Comparison of ENCODE assay signal across 8 cellular contexts in genomic region chr9:69671291-69671903, GRCh38. TPM values are rescaled to one million over a fixed set of nuclear protein-coding genes. Genes with fewer than 3 reads are reported as not detected.
DNase-seq lines count a peak whose midpoint lies in the region; ATAC-seq, FAIRE-seq and TF ChIP-seq lines count a peak whose summit lies in the region.

No MANE protein-coding gene starts in this region.

- peaks cover 6% of the 10 kb centered on the region for H3K27me3 ChIP-seq in CD4-positive, alpha-beta memory T cell (ENCODE audit: insufficient read depth, low read length)
- H3K27me3 ChIP-seq in Peyer's patch (no peaks in the 10 kb centered on the region), esophagus muscularis mucosa (peaks cover 0 to 3% (median 0%) of the 10 kb centered on the region in 4 donors)

- FAIRE-seq in GM12891 (lab: Jason Lieb, UNC): no peak

- DNase-seq in CD4-positive, alpha-beta memory T cell: no peak
- DNase-seq in Peyer's patch (no peak), esophagus muscularis mucosa (ENCODE audit: extremely low spot score) (no peak), nephron progenitor cell (no peak), islet precursor cell (no peak), OCI-M1 (lab: John Stamatoyannopoulos, UW) (no peak), GM12891 (ENCODE audit: insufficient read length, low spot score) (no peak)

- intact Hi-C loops in CD4-positive, alpha-beta memory T cell (cut with micrococcal nuclease): loop anchor here (10.0 kb wide), 1 partner anchor 743 kb away; the partner anchor contains the start of gene KLF9
- intact Hi-C loops in esophagus muscularis mucosa (cut with DNase I): loop anchor here (10.0 kb wide), 2 partner anchors 247 to 583 kb away; partner anchors contain the start of gene SMC5

- H3K27ac ChIP-seq in CD4-positive, alpha-beta memory T cell (ENCODE audit: low read depth, low read length): no peak overlapping the region
- peak overlapping the region; percentile 29 to 74 (median 53) for H3K27ac ChIP-seq in Peyer's patch
- H3K27ac ChIP-seq in esophagus muscularis mucosa (replicated peaks in 1 of 4): peak overlapping the region; percentile 75 to 83 (median 80)

- CTCF ChIA-PET in CD4-positive, alpha-beta memory T cell (lab: Charles Lee; ENCODE audit: partially characterized antibody): interaction anchor here (1.7 to 2.1 kb wide), 2 partner anchors 9 to 247 kb away, joined by 8 to 11 read pairs; no protein-coding TSS in a partner anchor

- peaks cover 12 to 20% of the 10 kb centered on the region in 2 donors for H3K27me3 Mint-ChIP-seq in CD4-positive, alpha-beta memory T cell
- no peaks in the 10 kb centered on the region for H3K27me3 Mint-ChIP-seq in nephron progenitor cell (ENCODE audit: low read depth, poor library complexity)

- no peak for TF ChIP-seq CTCF in Peyer's patch (IDR thresholded peaks at IDR 0.05)
- no peak for TF ChIP-seq CTCF in esophagus muscularis mucosa (IDR thresholded peaks at IDR 0.05)
- no peak for TF ChIP-seq CTCF in nephron progenitor cell (IDR thresholded peaks at IDR 0.05)

- no peak for TF ChIP-seq EP300 in esophagus muscularis mucosa (IDR thresholded peaks at IDR 0.05)

- H3K4me1 ChIP-seq in CD4-positive, alpha-beta memory T cell (ENCODE audit: insufficient read depth, low read length): peaks cover 12% of the 10 kb centered on the region
- H3K4me1 ChIP-seq in Peyer's patch (peaks cover 0 to 5% (median 0%) of the 10 kb centered on the region in 4 donors), esophagus muscularis mucosa (peaks cover 15 to 24% (median 23%) of the 10 kb centered on the region in 4 donors)

- peak overlapping the region; percentile 74 to 84 (median 79) for H3K4me3 Mint-ChIP-seq in CD4-positive, alpha-beta memory T cell
- peak overlapping the region; percentile 79 for H3K4me3 Mint-ChIP-seq in nephron progenitor cell

- no peaks in the 10 kb centered on the region for H3K36me3 ChIP-seq in CD4-positive, alpha-beta memory T cell (ENCODE audit: insufficient read depth, low read length)
- H3K36me3 ChIP-seq in Peyer's patch (no peaks in the 10 kb centered on the region), esophagus muscularis mucosa (no peaks in the 10 kb centered on the region)

- POLR2A ChIA-PET in CD4-positive, alpha-beta memory T cell (lab: Charles Lee; ENCODE audit: partially characterized antibody): interaction anchor here (1.6 kb wide), 1 partner anchor 88 kb away, joined by 9 read pairs; the partner anchor contains the start of gene PTAR1

- ATAC-seq in GM18517 (IDR thresholded peaks at IDR 0.05; ENCODE audit: unreplicated experiment): no peak

- no peaks in the 10 kb centered on the region for H3K36me3 Mint-ChIP-seq in CD4-positive, alpha-beta memory T cell
- no peaks in the 10 kb centered on the region for H3K36me3 Mint-ChIP-seq in nephron progenitor cell (ENCODE audit: low read depth)

- H3K27ac Mint-ChIP-seq in CD4-positive, alpha-beta memory T cell: peak overlapping the region in 1 of 7 donors; percentile 22
- no peak overlapping the region for H3K27ac Mint-ChIP-seq in nephron progenitor cell

- no peaks in the 10 kb centered on the region for H3K9me3 Mint-ChIP-seq in CD4-positive, alpha-beta memory T cell
- no peaks in the 10 kb centered on the region for H3K9me3 Mint-ChIP-seq in nephron progenitor cell

- TF ChIP-seq POLR2A in Peyer's patch (IDR thresholded peaks at IDR 0.05) (no peak), esophagus muscularis mucosa (IDR thresholded peaks at IDR 0.05; ENCODE audit: low read depth) (no peak), GM12891 (IDR thresholded peaks at IDR 0.05; ENCODE audit: low read depth, low read length) (no peak)

- peaks cover 12 to 29% (median 18%) of the 10 kb centered on the region in 4 donors for H3K4me1 Mint-ChIP-seq in CD4-positive, alpha-beta memory T cell
- H3K4me1 Mint-ChIP-seq in nephron progenitor cell: peaks cover 23% of the 10 kb centered on the region

- peak overlapping the region in 1 of 2 donors; percentile 29 for H3K4me3 ChIP-seq in CD4-positive, alpha-beta memory T cell (ENCODE audit: low read length in 2 of 2)
- peak overlapping the region; percentile 50 to 88 (median 60) for H3K4me3 ChIP-seq in Peyer's patch
- H3K4me3 ChIP-seq in esophagus muscularis mucosa: peak overlapping the region; percentile 81 to 94 (median 87)

- WGBS in esophagus muscularis mucosa: 43% methylated on average over 16 of the region's 18 CpGs

- H3K9me3 ChIP-seq in CD4-positive, alpha-beta memory T cell (ENCODE audit: control insufficient read depth in 1 of 2, low read length in 2 of 2): no peaks in the 10 kb centered on the region
- H3K9me3 ChIP-seq in Peyer's patch: no peaks in the 10 kb centered on the region
- no peaks in the 10 kb centered on the region for H3K9me3 ChIP-seq in esophagus muscularis mucosa

TF ChIP-seq in GM12891, 5 proteins besides CTCF, POLR2A, EP300 and RAD21:
- no peak for TF ChIP-seq POLR2AphosphoS5 (IDR thresholded peaks at IDR 0.05; ENCODE audit: low read depth, low read length)
- TF ChIP-seq TAF1 (IDR thresholded peaks at IDR 0.05; ENCODE audit: low read depth, low read length): no peak
- TF ChIP-seq SPI1 (IDR thresholded peaks at IDR 0.05; ENCODE audit: low read depth, low read length): no peak
- no peak for TF ChIP-seq PAX5 (IDR thresholded peaks at IDR 0.05; ENCODE audit: insufficient read depth, low read length, severe bottlenecking)
- no peak for TF ChIP-seq POU2F2 (IDR thresholded peaks at IDR 0.05; ENCODE audit: low read depth, low read length)

RNA-seq across cellular contexts. Expression of gene APBA1, which starts 0.8 kb away (rescaled TPM):
- under 1 TPM; 0.83 to 0.90 TPM for total RNA-seq in CD4-positive, alpha-beta memory T cell
- polyA plus RNA-seq in CD4-positive, alpha-beta memory T cell: 1 to 10 TPM in 1 of 2 donors, not detected in 1; 2.0 TPM
- 10 to 100 TPM in 1 of 4 donors, 1 to 10 TPM in 2, under 1 TPM in 1; 0.88 to 14.9 (median 3.9) TPM for total RNA-seq in Peyer's patch
- 1 to 10 TPM; 3.3 to 9.7 (median 5.2) TPM for total RNA-seq in esophagus muscularis mucosa
- polyA plus RNA-seq in GM12891 (2012; ENCODE audit: low read depth, missing spikeins): 0.01 TPM
